Comparison of ENCODE assay signal across 14 cellular contexts in the genomic region with DNA sequence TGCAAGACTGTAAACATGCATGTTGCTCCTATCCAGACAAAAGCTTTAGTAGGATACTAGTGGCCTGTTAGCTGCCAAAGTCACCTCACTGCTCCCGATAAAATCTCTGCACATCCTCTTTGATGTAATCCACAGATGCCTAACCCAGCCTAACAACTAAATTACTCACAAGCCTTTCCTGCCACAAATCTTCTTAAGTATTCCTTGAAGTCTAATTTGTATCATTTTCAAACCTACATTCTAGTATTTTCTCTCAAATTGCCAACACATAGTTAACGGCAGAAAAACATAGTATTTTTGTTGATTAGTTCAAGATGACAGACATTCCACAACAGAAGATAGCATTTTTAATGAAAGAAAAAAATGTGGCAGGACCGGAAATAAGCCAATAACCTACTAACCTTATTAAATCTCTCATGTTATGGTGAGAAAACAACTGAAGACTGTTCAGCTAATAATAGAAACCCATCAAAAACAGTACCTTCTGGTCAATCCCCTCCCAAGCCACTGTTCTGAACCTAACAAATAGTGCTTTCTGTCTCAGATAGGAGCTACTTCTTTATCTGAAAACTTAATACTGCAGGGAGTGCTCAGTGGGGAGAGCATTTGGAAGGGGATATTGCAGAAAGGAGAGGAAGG. TPM values are rescaled to one million over a fixed set of nuclear protein-coding genes. Genes with fewer than 3 reads are reported as not detected.
A peak's percentile ranks its signal among the peaks of the same experiment; 100 is the strongest.
DNase-seq lines count a peak whose midpoint lies in the region; ATAC-seq and TF ChIP-seq lines count a peak whose summit lies in the region.
"Had no signal": no experiment of that assay in that cellular context is flagged by ENCODE, and none has a peak within 500 bp of the region (broad histone marks: within the 10 kb centered on the region; RNA-seq: fewer than 3 reads in every experiment).

A gene with protein sequence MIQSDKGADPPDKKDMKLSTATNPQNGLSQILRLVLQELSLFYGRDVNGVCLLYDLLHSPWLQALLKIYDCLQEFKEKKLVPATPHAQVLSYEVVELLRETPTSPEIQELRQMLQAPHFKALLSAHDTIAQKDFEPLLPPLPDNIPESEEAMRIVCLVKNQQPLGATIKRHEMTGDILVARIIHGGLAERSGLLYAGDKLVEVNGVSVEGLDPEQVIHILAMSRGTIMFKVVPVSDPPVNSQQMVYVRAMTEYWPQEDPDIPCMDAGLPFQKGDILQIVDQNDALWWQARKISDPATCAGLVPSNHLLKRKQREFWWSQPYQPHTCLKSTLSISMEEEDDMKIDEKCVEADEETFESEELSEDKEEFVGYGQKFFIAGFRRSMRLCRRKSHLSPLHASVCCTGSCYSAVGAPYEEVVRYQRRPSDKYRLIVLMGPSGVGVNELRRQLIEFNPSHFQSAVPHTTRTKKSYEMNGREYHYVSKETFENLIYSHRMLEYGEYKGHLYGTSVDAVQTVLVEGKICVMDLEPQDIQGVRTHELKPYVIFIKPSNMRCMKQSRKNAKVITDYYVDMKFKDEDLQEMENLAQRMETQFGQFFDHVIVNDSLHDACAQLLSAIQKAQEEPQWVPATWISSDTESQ (minus strand): TSS at position 57 of the 639 bp plus-strand sequence. CDS start 4,690 bp downstream, outside the sequence.

- no TSS peak for BruUV-seq in PC-3 (replicated peaks; lab: Mats Ljungman, UMichigan)

- peaks cover 13% of the 10 kb centered on the region; the same call in 1 of the 2 replicates for H3K36me3 ChIP-seq in PC-3 (ENCODE audit: low read depth, low read length)
- no peaks in the 10 kb centered on the region for H3K36me3 ChIP-seq in neural progenitor cell

- CTCF ChIA-PET in PC-3 (lab: Charles Lee), result interaction anchor here (0.6 to 1.5 kb wide), 4 partner anchors 9 to 364 kb away, joined by 6 to 7 read pairs (median 6); a partner anchor contains a TSS

- no peaks in the 10 kb centered on the region for H3K9me2 ChIP-seq in PC-3 (replicated peaks; ENCODE audit: low read length)

- H2AFZ ChIP-seq in PC-3 (ENCODE audit: low read length), result no peak within 1 kb of the TSS
- H2AFZ ChIP-seq in neural progenitor cell (replicated peaks), result no peak within 1 kb of the TSS

- no peaks in the 10 kb centered on the region for H4K20me1 ChIP-seq in PC-3 (ENCODE audit: low read length)
- no peaks in the 10 kb centered on the region for H4K20me1 ChIP-seq in neural progenitor cell (ENCODE audit: low read depth)

- H3K4me3 Mint-ChIP-seq in nephron (no peak within 1 kb of the TSS), neural progenitor cell (no peak within 1 kb of the TSS)
- H3K4me3 Mint-ChIP-seq: activated T-helper 17 cell treated with anti-CD3 and anti-CD28 coated beads, Interleukin-2, amount 50 U/mL, for 72 hours; T-helper 2 cell treated with Interferon-gamma antibody and Interleukin-4, amounts not matched to agents 5 μg/mL and 100 μg/mL, for 36 hours had no signal

- H3K27ac ChIP-seq in PC-3 (ENCODE audit: low read length) (peak within 1 kb of the TSS; percentile 79), neural progenitor cell (no peak within 1 kb of the TSS)

- H3K4me3 ChIP-seq in PC-3 (ENCODE audit: low read length) (peak within 1 kb of the TSS; percentile 11; the same call in 1 of the 2 replicates), neural progenitor cell (no peak within 1 kb of the TSS)
- H3K4me3 ChIP-seq: tibial nerve had no signal

- H3K36me3 Mint-ChIP-seq in nephron (ENCODE audit: low read depth) (peaks cover 35% of the 10 kb centered on the region), neural progenitor cell (peaks cover 10% of the 10 kb centered on the region)

- H3K9ac ChIP-seq in PC-3 (ENCODE audit: low read length) (peak within 1 kb of the TSS; percentile 15; the same call in 1 of the 2 replicates), neural progenitor cell (no peak within 1 kb of the TSS)

- TF ChIP-seq CTCF in PC-3 (conservative IDR thresholded peaks at IDR 0.05; ENCODE audit: low read depth, low read length), result no peak
- TF ChIP-seq CTCF in nephron (IDR thresholded peaks at IDR 0.05; ENCODE audit: unreplicated experiment in 3 of 3), result no peak
- TF ChIP-seq CTCF in neural progenitor cell (IDR thresholded peaks at IDR 0.05), result no peak

- H3K79me2 ChIP-seq in PC-3 (ENCODE audit: low read length) (no peaks in the 10 kb centered on the region), neural progenitor cell (ENCODE audit: low read depth) (no peaks in the 10 kb centered on the region)

- H3K9me3 Mint-ChIP-seq in nephron (no peaks in the 10 kb centered on the region), neural progenitor cell (no peaks in the 10 kb centered on the region)
- H3K9me3 Mint-ChIP-seq: activated T-helper 17 cell treated with anti-CD3 and anti-CD28 coated beads, Interleukin-2, amount 50 U/mL, for 72 hours; T-helper 2 cell treated with Interferon-gamma antibody and Interleukin-4, amounts not matched to agents 5 μg/mL and 100 μg/mL, for 36 hours had no signal

- DNase-seq in EH (ENCODE audit: low read depth) (peak; percentile 85), PC-3 (peak; percentile 80), dermis blood vessel endothelial cell (peak; percentile 76), NCI-H526 (lab: John Stamatoyannopoulos, UW) (no peak), GDM1 (lab: John Stamatoyannopoulos, UW) (no peak), DMS53 (lab: John Stamatoyannopoulos, UW) (no peak), neural progenitor cell (ENCODE audit: low spot score) (no peak)
- DNase-seq: DMS79, Karpas-422, nucleus accumbens had no signal

- H3F3A ChIP-seq in PC-3 (ENCODE audit: low read length, unreplicated experiment) (peaks cover 7% of the 10 kb centered on the region), neural progenitor cell (ENCODE audit: low read depth) (no peaks in the 10 kb centered on the region)

- intact Hi-C loops in PC-3 (cut with micrococcal nuclease), result loop anchor here (5.0 kb wide), 2 partner anchors 56 to 466 kb away; a partner anchor contains a TSS

- H3K4me1 Mint-ChIP-seq in nephron (peaks cover 25% of the 10 kb centered on the region), neural progenitor cell (peaks cover 8% of the 10 kb centered on the region)

- POLR2A ChIA-PET in PC-3 (lab: Charles Lee; ENCODE audit: unreplicated experiment), result interaction anchor here (0.6 kb wide), 1 partner anchor 55 kb away, joined by 13 read pairs; a partner anchor contains a TSS

- no peaks in the 10 kb centered on the region for H3K27me3 Mint-ChIP-seq in nephron (ENCODE audit: low read depth)
- H3K27me3 Mint-ChIP-seq in neural progenitor cell (ENCODE audit: insufficient read depth, low read depth), result no peaks in the 10 kb centered on the region
- H3K27me3 Mint-ChIP-seq: activated T-helper 17 cell treated with anti-CD3 and anti-CD28 coated beads, Interleukin-2, amount 50 U/mL, for 72 hours had no signal

- H3K27me3 ChIP-seq in PC-3 (ENCODE audit: low read length), result no peaks in the 10 kb centered on the region
- no peaks in the 10 kb centered on the region for H3K27me3 ChIP-seq in neural progenitor cell
- H3K27me3 ChIP-seq: tibial nerve had no signal

- no peaks in the 10 kb centered on the region for H3K9me3 ChIP-seq in PC-3 (ENCODE audit: low read length)
- no peaks in the 10 kb centered on the region for H3K9me3 ChIP-seq in neural progenitor cell (ENCODE audit: low read depth)
- H3K9me3 ChIP-seq: tibial nerve had no signal

- H3K4me1 ChIP-seq in PC-3 (ENCODE audit: insufficient read depth, low read length), result peaks cover 50% of the 10 kb centered on the region
- peaks cover 3% of the 10 kb centered on the region for H3K4me1 ChIP-seq in neural progenitor cell

- H3K4me2 ChIP-seq in PC-3 (ENCODE audit: low read length), result peak within 1 kb of the TSS; percentile 65
- no peak within 1 kb of the TSS for H3K4me2 ChIP-seq in neural progenitor cell

- peak; percentile 62 for ATAC-seq in PC-3
- ATAC-seq: activated T-helper 17 cell treated with anti-CD3 and anti-CD28 coated beads, Interleukin-2, amount 50 U/mL, for 72 hours had no signal

- H3K27ac Mint-ChIP-seq in nephron, result peak within 1 kb of the TSS; percentile 13 to 70 (median 34)
- H3K27ac Mint-ChIP-seq in neural progenitor cell, result no peak within 1 kb of the TSS
- H3K27ac Mint-ChIP-seq: activated T-helper 17 cell treated with anti-CD3 and anti-CD28 coated beads, Interleukin-2, amount 50 U/mL, for 72 hours; T-helper 2 cell treated with Interferon-gamma antibody and Interleukin-4, amounts not matched to agents 5 μg/mL and 100 μg/mL, for 36 hours had no signal

RNA-seq across cellular contexts. Expression of the gene that starts here (rescaled TPM):
- total RNA-seq in PC-3 (2014; rRNA removed) (0.52 and 0.77 TPM in 2 replicates), dermis blood vessel endothelial cell (2.2 and 3.1 TPM in 2 replicates), neural progenitor cell (ENCODE audit: low replicate concordance) (not detected in 2 replicates)
- total RNA-seq: activated T-helper 17 cell treated with anti-CD3 and anti-CD28 coated beads, Interleukin-2, amount 50 U/mL, for 72 hours had no signal

Comparison
In these comparisons a context has a peak if more than half of its experiments do, and no peak if none do; other contexts are left out.
1. Peak in DNase-seq, ATAC-seq, H3K4me3 ChIP-seq, H3K27ac ChIP-seq, H3K9ac ChIP-seq and H3K4me2 ChIP-seq in PC-3; RNA of the gene not detected or under 1 TPM.
2. DNase-seq: peak in EH (single experiment) and dermis blood vessel endothelial cell (single experiment); none in NCI-H526 (0 of 2), GDM1 (single experiment), DMS53 (single experiment) and neural progenitor cell (single experiment).